ENCODE assay signal across 16 cellular contexts in the genomic region with DNA sequence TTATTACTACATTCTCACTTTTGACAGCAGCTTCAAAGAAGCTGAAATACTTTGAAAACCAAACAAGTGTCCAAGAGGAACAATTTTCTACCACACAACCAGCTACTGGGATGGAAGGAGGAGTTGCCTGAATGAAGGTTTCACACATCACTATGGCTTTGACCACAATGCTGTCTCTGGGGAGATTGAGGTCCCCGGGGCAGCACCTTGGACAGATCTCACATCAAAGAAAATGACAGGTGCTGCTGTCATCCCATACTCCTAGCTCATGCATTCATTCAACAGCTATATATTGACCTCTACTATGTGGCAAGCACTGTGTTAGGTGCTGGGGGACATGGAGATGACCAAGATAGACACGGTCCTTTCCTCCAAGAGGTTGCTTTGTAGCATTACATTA.
DNase-seq lines count a peak whose midpoint lies in the region; ATAC-seq, FAIRE-seq and TF ChIP-seq lines count a peak whose summit lies in the region.
"Had no signal": no experiment of that assay in that cellular context is flagged by ENCODE, and none has a peak within 500 bp of the region (broad histone marks: within the 10 kb centered on the region; RNA-seq: fewer than 3 reads in every experiment).

No MANE protein-coding gene starts in this region.

- TF ChIP-seq EP300 in H1 (IDR thresholded peaks at IDR 0.05; ENCODE audit: borderline replicate concordance in 1 of 2, low read depth in 2 of 2, low read length in 2 of 2): no peak

- H4K8ac ChIP-seq in H1 (ENCODE audit: extremely low read depth, insufficient read depth, low read length): no peak overlapping the region

- ATAC-seq in GM18868 (IDR thresholded peaks at IDR 0.05; ENCODE audit: unreplicated experiment): peak; percentile 57
- ATAC-seq in GM21619 (IDR thresholded peaks at IDR 0.05; ENCODE audit: unreplicated experiment): peak; percentile 69
- ATAC-seq in HG03342 (IDR thresholded peaks at IDR 0.05; ENCODE audit: unreplicated experiment): peak; percentile 83
- ATAC-seq: effector memory CD8-positive, alpha-beta T cell; gastroesophageal sphincter; naive thymus-derived CD8-positive, alpha-beta T cell had no signal

- H3K36me3 ChIP-seq in H1 (ENCODE audit: control insufficient read depth in 2 of 4, insufficient read depth in 4 of 4, low read length in 3 of 4): no peaks in the 10 kb centered on the region

- H3K9me3 ChIP-seq in H1 (ENCODE audit: insufficient read depth in 2 of 2, low read depth in 1 of 2, low read length in 1 of 2): no peaks in the 10 kb centered on the region
- H3K9me3 ChIP-seq: gastroesophageal sphincter, thyroid gland had no signal

- H4K5ac ChIP-seq in H1 (ENCODE audit: insufficient read length, low read depth, low read length): no peak overlapping the region

- no peak for DNase-seq in H1 (ENCODE audit: low read depth in 1 of 2, low spot score in 2 of 2)
- DNase-seq in HFFc6: no peak
- no peak for DNase-seq in NCI-H1694 treated with DMSO at 0.1 percent for 48 hours (lab: John Stamatoyannopoulos, UW)
- no peak for DNase-seq in NCI-H1436 treated with DMSO at 0.1 percent for 48 hours (lab: John Stamatoyannopoulos, UW)
- DNase-seq in OCI-M2 (lab: John Stamatoyannopoulos, UW; ENCODE audit: unreplicated experiment): no peak
- DNase-seq: CD8-positive, alpha-beta memory T cell; effector memory CD8-positive, alpha-beta T cell; naive thymus-derived CD8-positive, alpha-beta T cell; thyroid gland had no signal

- no peaks in the 10 kb centered on the region for H3K23me2 ChIP-seq in H1 (ENCODE audit: low read depth, low read length)

- no peaks in the 10 kb centered on the region for H3K79me2 ChIP-seq in H1 (ENCODE audit: control insufficient read depth in 1 of 2, insufficient read depth in 2 of 2, low read length in 2 of 2)

- no peaks in the 10 kb centered on the region for H4K20me1 ChIP-seq in H1 (replicated peaks in 1 of 2; ENCODE audit: control insufficient read depth in 1 of 2, insufficient read depth in 2 of 2, low read length in 2 of 2)

- no peak overlapping the region for H3K4me2 ChIP-seq in H1 (ENCODE audit: insufficient read depth in 1 of 2, low read depth in 2 of 2, low read length in 2 of 2)

- peaks cover 21% of the 10 kb centered on the region for H3K36me3 Mint-ChIP-seq in HFFc6 (ENCODE audit: low read depth)

- no peak overlapping the region for H2AK5ac ChIP-seq in H1 (ENCODE audit: low read depth, low read length)

- FAIRE-seq in H1 (lab: Jason Lieb, UNC): no peak
- FAIRE-seq: astrocyte, TTC549 had no signal

- H3K79me1 ChIP-seq in H1 (ENCODE audit: low read depth, low read length): no peaks in the 10 kb centered on the region

- no peaks in the 10 kb centered on the region for H3K9me3 Mint-ChIP-seq in HFFc6
- H3K9me3 Mint-ChIP-seq: CD8-positive, alpha-beta memory T cell; effector memory CD8-positive, alpha-beta T cell had no signal

- no peak overlapping the region for H2AFZ ChIP-seq in H1 (ENCODE audit: low read length)

- no peak overlapping the region for H3K4me3 Mint-ChIP-seq in HFFc6
- H3K4me3 Mint-ChIP-seq: CD8-positive, alpha-beta memory T cell; effector memory CD8-positive, alpha-beta T cell; naive thymus-derived CD8-positive, alpha-beta T cell had no signal

- H2BK20ac ChIP-seq in H1 (ENCODE audit: low read length): no peak overlapping the region

- no peak overlapping the region for H2BK15ac ChIP-seq in H1 (ENCODE audit: low read length)

- WGBS in H1 (ENCODE audit: extremely low coverage in 1 of 2, insufficient coverage in 1 of 2, insufficient read length in 1 of 2, insufficient replicate concordance in 2 of 2, low coverage in 1 of 2, low lambda C conversion rate in 2 of 2, missing lambda C conversion rate in 1 of 2), 2 experiments: 88% methylated on average over 2 of the region's 2 CpGs; no CpG with 5 or more reads in 1 of the 2 experiments

- H2BK120ac ChIP-seq in H1 (replicated peaks; ENCODE audit: low read depth, low read length): no peak overlapping the region

- no peak overlapping the region for H3K23ac ChIP-seq in H1 (ENCODE audit: insufficient read length)

- TF ChIP-seq CTCF in H1 (IDR thresholded peaks at IDR 0.05; ENCODE audit: control extremely low read depth in 1 of 3, insufficient read depth in 1 of 3, low read depth in 1 of 3, low read length in 3 of 3) (no peak), HFFc6 (IDR thresholded peaks at IDR 0.05) (no peak)

- TF ChIP-seq POLR2A in H1 (IDR thresholded peaks at IDR 0.05; ENCODE audit: control extremely low read depth in 1 of 2, low read depth in 2 of 2, low read length in 2 of 2): no peak

- no peak overlapping the region for H2BK5ac ChIP-seq in H1 (ENCODE audit: low read depth, low read length)

- H3K27me3 ChIP-seq in H1 (replicated peaks in 1 of 4; ENCODE audit: control insufficient read depth in 3 of 4, extremely low read depth in 1 of 4, insufficient read depth in 3 of 4, low read length in 3 of 4): no peaks in the 10 kb centered on the region
- H3K27me3 ChIP-seq: gastroesophageal sphincter, thyroid gland had no signal

- H3K27me3 Mint-ChIP-seq in HFFc6 (ENCODE audit: insufficient read depth): no peaks in the 10 kb centered on the region; the same call in none of the 2 replicates
- H3K27me3 Mint-ChIP-seq: effector memory CD8-positive, alpha-beta T cell; naive thymus-derived CD8-positive, alpha-beta T cell had no signal

- TF ChIP-seq RAD21 in H1 (IDR thresholded peaks at IDR 0.05 in 1 of 2, conservative IDR thresholded peaks at IDR 0.05 in 1 of 2; ENCODE audit: low read depth in 2 of 2, low read length in 2 of 2): no peak

- no peak overlapping the region for H3K14ac ChIP-seq in H1 (ENCODE audit: insufficient read length)

- H4K91ac ChIP-seq in H1 (replicated peaks; ENCODE audit: insufficient read length, low read length): no peak overlapping the region

- H3K56ac ChIP-seq in H1 (replicated peaks; ENCODE audit: insufficient read length, low read depth, low read length): no peak overlapping the region

- H3K9ac ChIP-seq in H1 (replicated peaks in 1 of 4; ENCODE audit: extremely low read depth in 1 of 4, low read depth in 3 of 4, low read length in 3 of 4): no peak overlapping the region

- no peak overlapping the region for H3K18ac ChIP-seq in H1 (ENCODE audit: extremely low read depth, low read length)

- no peaks in the 10 kb centered on the region for H3K4me1 ChIP-seq in H1 (replicated peaks in 1 of 4; ENCODE audit: control insufficient read depth in 3 of 4, insufficient read depth in 4 of 4, low read length in 3 of 4)
- H3K4me1 ChIP-seq: gastroesophageal sphincter had no signal

- H3K27ac Mint-ChIP-seq in HFFc6: no peak overlapping the region
- H3K27ac Mint-ChIP-seq: CD8-positive, alpha-beta memory T cell; effector memory CD8-positive, alpha-beta T cell; naive thymus-derived CD8-positive, alpha-beta T cell had no signal

- peaks cover 29% of the 10 kb centered on the region for H3K4me1 Mint-ChIP-seq in HFFc6 (ENCODE audit: low read depth)
- H3K4me1 Mint-ChIP-seq: CD8-positive, alpha-beta memory T cell; naive thymus-derived CD8-positive, alpha-beta T cell had no signal

- no peak overlapping the region for H3K4me3 ChIP-seq in H1 (ENCODE audit: extremely low read depth in 1 of 4, insufficient read depth in 2 of 4, low read depth in 3 of 4, low read length in 4 of 4)
- H3K4me3 ChIP-seq: gastroesophageal sphincter, skin epidermis, thyroid gland had no signal

- no peak overlapping the region for H2BK12ac ChIP-seq in H1 (ENCODE audit: low read depth, low read length)

- CTCF ChIA-PET in H1 (lab: Charles Lee; ENCODE audit: partially characterized antibody): interaction anchor here (1.4 to 1.7 kb wide), 3 partner anchors 9 to 84 kb away, joined by 3 to 8 read pairs (median 4); no protein-coding TSS in a partner anchor

- H3K27ac ChIP-seq in H1 (ENCODE audit: low read depth, low read length): no peak overlapping the region
- H3K27ac ChIP-seq: gastroesophageal sphincter, skin epidermis, thyroid gland had no signal

- no peak overlapping the region for H3K4ac ChIP-seq in H1 (replicated peaks; ENCODE audit: insufficient read length, low read depth, low read length)

- POLR2A ChIA-PET in H1 (lab: Charles Lee; ENCODE audit: partially characterized antibody): no interaction called here

TF ChIP-seq in H1, 55 proteins besides CTCF, POLR2A, EP300 and RAD21:
- TF ChIP-seq SIN3A (conservative IDR thresholded peaks at IDR 0.05 in 1 of 2, IDR thresholded peaks at IDR 0.05 in 1 of 2; ENCODE audit: low read depth in 1 of 2, low read length in 2 of 2) (peak; percentile 81 to 84; a peak in 3 of 4 replicates), SP2 (IDR thresholded peaks at IDR 0.05; ENCODE audit: low read length) (no peak)
